In genomic region chr1:32876341-32877210, GRCh38 we compare ENCODE assay signal across 8 cellular contexts. TPM values are rescaled to one million over a fixed set of nuclear protein-coding genes. Genes with fewer than 3 reads are reported as not detected.
DNase-seq lines count a peak whose midpoint lies in the region; ATAC-seq, FAIRE-seq and TF ChIP-seq lines count a peak whose summit lies in the region.

No MANE protein-coding gene starts in this region.

- H3K27me3 Mint-ChIP-seq in activated T-helper 17 cell treated with anti-CD3 and anti-CD28 coated beads, Interleukin-2, amount 50 U/mL, for 72 hours: peaks cover 31% of the 10 kb centered on the region

- no peaks in the 10 kb centered on the region for H3K9me3 ChIP-seq in pancreas

- ATAC-seq in activated T-helper 17 cell treated with anti-CD3 and anti-CD28 coated beads, Interleukin-2, amount 50 U/mL, for 72 hours (replicated peaks): peak; percentile 84
- peak; percentile 79 to 93 (median 84) for ATAC-seq in pancreas
- ATAC-seq in GM18867 (IDR thresholded peaks at IDR 0.05; ENCODE audit: unreplicated experiment): no peak

- no peak for FAIRE-seq in frontal cortex (lab: Jason Lieb, UNC)
- FAIRE-seq in pancreas (lab: Jason Lieb, UNC): no peak

- H3K4me3 Mint-ChIP-seq in activated T-helper 17 cell treated with anti-CD3 and anti-CD28 coated beads, Interleukin-2, amount 50 U/mL, for 72 hours: no peak overlapping the region

- H3K27me3 ChIP-seq in pancreas: no peaks in the 10 kb centered on the region

- no peaks in the 10 kb centered on the region for H3K36me3 Mint-ChIP-seq in activated T-helper 17 cell treated with anti-CD3 and anti-CD28 coated beads, Interleukin-2, amount 50 U/mL, for 72 hours (ENCODE audit: low read depth)

- in situ Hi-C loops in GM13976 (cut with MboI; ENCODE audit: low sequenced_read_pairs, unreplicated experiment): no loop called here

- WGBS in pancreas, 2 donors: 15 to 20% methylated on average over 16 of the region's 16 CpGs

- H3K36me3 ChIP-seq in pancreas: no peaks in the 10 kb centered on the region

- no peaks in the 10 kb centered on the region for H3K4me1 ChIP-seq in pancreas

- H3K27ac ChIP-seq in pancreas: no peak overlapping the region

- no peaks in the 10 kb centered on the region for H3K9me3 Mint-ChIP-seq in activated T-helper 17 cell treated with anti-CD3 and anti-CD28 coated beads, Interleukin-2, amount 50 U/mL, for 72 hours

- DNase-seq in AG10803 (ENCODE audit: low read depth) (peak; percentile 31), GM13976 (ENCODE audit: low spot score) (peak; percentile 86), NOMO-1 treated with DMSO at 0.1 percent for 48 hours (lab: John Stamatoyannopoulos, UW; ENCODE audit: unreplicated experiment) (peak; percentile 49), frontal cortex (ENCODE audit: low spot score in 2 of 2) (peak; percentile 62 to 73), pancreas (peak; percentile 51 to 88 (median 70)), amniotic stem cell (lab: John Stamatoyannopoulos, UW) (no peak)

- H3K4me1 Mint-ChIP-seq in activated T-helper 17 cell treated with anti-CD3 and anti-CD28 coated beads, Interleukin-2, amount 50 U/mL, for 72 hours: peaks cover 11% of the 10 kb centered on the region

- H3K4me3 ChIP-seq in AG10803 (ENCODE audit: low read length) (no peak overlapping the region), pancreas (no peak overlapping the region)

- TF ChIP-seq CTCF in AG10803 (conservative IDR thresholded peaks at IDR 0.05; ENCODE audit: low read length) (peak; percentile 68), GM13976 (IDR thresholded peaks at IDR 0.05; ENCODE audit: borderline replicate concordance, control extremely low read depth, extremely low read depth, insufficient read depth, missing control alignments) (peak; percentile 90), pancreas (IDR thresholded peaks at IDR 0.05) (peak; percentile 76 to 91 (median 80))

- H3K27ac Mint-ChIP-seq in activated T-helper 17 cell treated with anti-CD3 and anti-CD28 coated beads, Interleukin-2, amount 50 U/mL, for 72 hours: no peak overlapping the region

- intact Hi-C loops in pancreas (cut with DNase I): no loop called here

RNA-seq across cellular contexts. Expression of gene FNDC5, which starts 5.9 kb away (rescaled TPM):
- total RNA-seq in activated T-helper 17 cell treated with anti-CD3 and anti-CD28 coated beads, Interleukin-2, amount 50 U/mL, for 72 hours: not detected
- total RNA-seq in frontal cortex (15.5 TPM), pancreas (under 1 TPM; 0.28 to 0.89 (median 0.59) TPM)
- polyA plus RNA-seq in pancreas: 1 to 10 TPM; 1.8 to 3.1 TPM

RNA-seq across cellular contexts. Expression of gene HPCA, which starts 9.7 kb away (rescaled TPM):
- total RNA-seq in activated T-helper 17 cell treated with anti-CD3 and anti-CD28 coated beads, Interleukin-2, amount 50 U/mL, for 72 hours: under 1 TPM in 1 of 2 donors, not detected in 1; 0.98 TPM
- total RNA-seq in frontal cortex (21.6 TPM), pancreas (under 1 TPM in 5 of 6 donors, not detected in 1; 0.16 to 0.49 (median 0.47) TPM)
- polyA plus RNA-seq in pancreas: 1 to 10 TPM; 1.1 to 5.2 TPM

RNA-seq across cellular contexts. Expression of gene TMEM54, which starts 24.6 kb away (rescaled TPM):
- total RNA-seq in activated T-helper 17 cell treated with anti-CD3 and anti-CD28 coated beads, Interleukin-2, amount 50 U/mL, for 72 hours: under 1 TPM; 0.37 to 0.80 TPM
- 2.0 TPM for total RNA-seq in frontal cortex
- 10 to 100 TPM; 11.9 to 37.0 (median 16.4) TPM for total RNA-seq in pancreas
- polyA plus RNA-seq in pancreas: 10 to 100 TPM; 31.6 to 39.5 TPM

RNA-seq across cellular contexts. Expression of gene S100PBP, which starts 59.1 kb away (rescaled TPM):
- 10 to 100 TPM; 42.7 to 48.1 TPM for total RNA-seq in activated T-helper 17 cell treated with anti-CD3 and anti-CD28 coated beads, Interleukin-2, amount 50 U/mL, for 72 hours
- 42.4 TPM for total RNA-seq in frontal cortex
- 10 to 100 TPM in 3 of 6 donors, 1 to 10 TPM in 3; 7.6 to 20.2 (median 10.3) TPM for total RNA-seq in pancreas
- polyA plus RNA-seq in pancreas: 10 to 100 TPM; 12.4 to 13.5 TPM

RNA-seq across cellular contexts. Expression of gene YARS1, which starts 59.4 kb away (rescaled TPM):
- total RNA-seq in activated T-helper 17 cell treated with anti-CD3 and anti-CD28 coated beads, Interleukin-2, amount 50 U/mL, for 72 hours: 100 to 1,000 TPM; 101 to 176 TPM
- 42.4 TPM for total RNA-seq in frontal cortex
- total RNA-seq in pancreas: 100 to 1,000 TPM in 1 of 6 donors, 10 to 100 TPM in 5; 32.9 to 135 (median 38.3) TPM
- polyA plus RNA-seq in pancreas: 10 to 100 TPM; 25.1 to 30.4 TPM

Comparison
In these comparisons a context has a peak if more than half of its experiments do, and no peak if none do; other contexts are left out.
1. RNA of gene HPCA, which starts 9.7 kb away (total RNA-seq): 21.6 TPM in frontal cortex (single experiment); 0.98 TPM in activated T-helper 17 cell treated with anti-CD3 and anti-CD28 coated beads, Interleukin-2, amount 50 U/mL, for 72 hours and 0.16 to 0.49 TPM in pancreas; every median in the first group is over 10 times any median in the second.
2. Peak in every context shown above with its lines, with median percentiles within 50 percentile points of each other: CTCF ChIP-seq.